Comparison of ENCODE assay signal across 23 cellular contexts in the genomic region with DNA sequence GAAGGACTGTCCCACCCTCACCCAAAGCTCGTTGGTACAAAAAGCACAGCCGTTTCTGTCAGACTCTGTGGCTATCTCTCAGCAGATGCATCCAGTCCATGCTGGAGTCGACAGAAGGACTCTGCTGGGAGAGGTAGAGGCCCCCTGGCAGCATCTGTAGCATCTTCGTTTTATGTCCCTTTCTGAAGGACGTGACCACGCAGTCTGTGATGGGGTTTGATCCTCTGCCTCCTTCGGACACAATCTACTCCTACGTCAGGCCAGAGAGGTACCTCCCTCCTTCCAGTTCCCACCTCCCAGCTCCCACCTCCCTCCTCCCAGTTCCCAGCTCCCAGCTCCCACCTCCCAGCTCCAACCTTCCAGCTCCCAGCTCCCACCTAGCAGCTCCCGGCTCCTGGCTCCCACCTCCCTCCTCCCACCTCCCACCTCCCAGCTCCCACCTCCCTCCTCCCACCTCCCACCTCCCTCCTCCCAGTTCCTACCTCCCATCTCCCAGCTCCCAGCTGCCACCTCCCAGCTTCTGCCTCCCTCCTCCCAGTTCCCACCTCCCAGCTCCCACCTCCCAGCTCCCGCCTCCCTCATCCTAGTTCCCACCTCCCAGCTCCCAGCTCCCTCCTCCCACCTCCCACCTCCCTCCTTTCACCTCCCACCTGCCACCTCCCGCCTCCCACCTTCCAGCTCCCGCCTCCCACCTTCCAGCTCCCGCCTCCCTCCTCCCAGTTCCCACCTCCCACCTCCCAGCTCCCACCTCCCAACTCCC. TPM values are rescaled to one million over a fixed set of nuclear protein-coding genes. Genes with fewer than 3 reads are reported as not detected.
DNase-seq lines count a peak whose midpoint lies in the region; ATAC-seq, FAIRE-seq and TF ChIP-seq lines count a peak whose summit lies in the region.
"Had no signal": no experiment of that assay in that cellular context is flagged by ENCODE, and none has a peak within 500 bp of the region (broad histone marks: within the 10 kb centered on the region; RNA-seq: fewer than 3 reads in every experiment).

No MANE protein-coding gene starts in this region.

- H3K4me1 Mint-ChIP-seq in stimulated activated naive CD8-positive, alpha-beta T cell treated with anti-CD3 and anti-CD28 coated beads, Interleukin-15, amount 100 ng/mL, for 72 hours, result peaks cover 11% of the 10 kb centered on the region

- POLR2A ChIA-PET in Panc1 (lab: Charles Lee), result no interaction called here

- H3K4me3 Mint-ChIP-seq in stimulated activated naive CD8-positive, alpha-beta T cell treated with anti-CD3 and anti-CD28 coated beads, Interleukin-15, amount 100 ng/mL, for 72 hours, result no peak overlapping the region
- H3K4me3 Mint-ChIP-seq: CD4-positive, CD25-positive, alpha-beta regulatory T cell; GM23338; H9; HFFc6 had no signal

- no peaks in the 10 kb centered on the region for H3K4me1 ChIP-seq in Panc1 (ENCODE audit: control insufficient read depth, insufficient read depth, low read length)

- peak; percentile 23 for FAIRE-seq in bronchial epithelial cell (lab: Jason Lieb, UNC)
- FAIRE-seq: HTR-8/SVneo had no signal

- TF ChIP-seq CTCF in Panc1 (IDR thresholded peaks at IDR 0.05), result no peak
- TF ChIP-seq CTCF in bronchial epithelial cell (IDR thresholded peaks at IDR 0.05; ENCODE audit: insufficient read depth, low read length, severe bottlenecking), result no peak

- intact Hi-C loops in Panc1 (cut with micrococcal nuclease; ENCODE audit: unreplicated experiment), result no loop called here

- no peak for DNase-seq in stimulated activated naive CD8-positive, alpha-beta T cell treated with anti-CD3 and anti-CD28 coated beads, Interleukin-15, amount 100 ng/mL, for 72 hours
- no peak for DNase-seq in stimulated activated naive CD8-positive, alpha-beta T cell treated with anti-CD3 and anti-CD28 coated beads, Interleukin-15, Interleukin-2, amounts not matched to agents 100 U/mL and 50 U/mL, for 24 hours
- no peak for DNase-seq in Panc1 (ENCODE audit: low read depth, low spot score)
- DNase-seq in bronchial epithelial cell (ENCODE audit: low read depth), result no peak
- no peak for DNase-seq in kidney glomerular epithelial cell (lab: John Stamatoyannopoulos, UW)
- DNase-seq in MV-4-11 (lab: John Stamatoyannopoulos, UW), result no peak
- DNase-seq: CD4-positive, CD25-positive, alpha-beta regulatory T cell; DMS153; DND-41; H9; HFFc6; IMR-90; NCI-H1105 treated with DMSO at 0.1 percent for 48 hours; NCI-H2029 treated with DMSO at 0.1 percent for 48 hours; NCI-H2227 treated with DMSO at 0.1 percent for 48 hours; NCI-H526 treated with DMSO at 0.1 percent for 48 hours; SHP77 treated with DMSO at 0.1 percent for 48 hours had no signal

- H3K27me3 ChIP-seq in Panc1 (ENCODE audit: control insufficient read depth, insufficient read depth, low read length), result no peaks in the 10 kb centered on the region
- no peaks in the 10 kb centered on the region for H3K27me3 ChIP-seq in bronchial epithelial cell (ENCODE audit: control insufficient read depth, insufficient read depth, low read length)
- H3K27me3 ChIP-seq: BLaER1 had no signal

- H3K27ac Mint-ChIP-seq in stimulated activated naive CD8-positive, alpha-beta T cell treated with anti-CD3 and anti-CD28 coated beads, Interleukin-15, amount 100 ng/mL, for 72 hours, result peak overlapping the region in 1 of 2 donors; percentile 31
- H3K27ac Mint-ChIP-seq: GM23338, HFFc6 had no signal

- H3K9me3 Mint-ChIP-seq in stimulated activated naive CD8-positive, alpha-beta T cell treated with anti-CD3 and anti-CD28 coated beads, Interleukin-15, amount 100 ng/mL, for 72 hours, result no peaks in the 10 kb centered on the region
- H3K9me3 Mint-ChIP-seq: CD4-positive, CD25-positive, alpha-beta regulatory T cell had no signal

- no peak overlapping the region for H3K27ac ChIP-seq in Panc1 (ENCODE audit: low read length)
- H3K27ac ChIP-seq: BLaER1, KMS-11 had no signal

- H3K27me3 Mint-ChIP-seq in stimulated activated naive CD8-positive, alpha-beta T cell treated with anti-CD3 and anti-CD28 coated beads, Interleukin-15, amount 100 ng/mL, for 72 hours, result no peaks in the 10 kb centered on the region
- H3K27me3 Mint-ChIP-seq: CD4-positive, CD25-positive, alpha-beta regulatory T cell had no signal

- no peak overlapping the region for H3K4me3 ChIP-seq in Panc1 (ENCODE audit: low read depth in 2 of 2, low read length in 2 of 2)
- H3K4me3 ChIP-seq in bronchial epithelial cell (ENCODE audit: low read depth, low read length), result no peak overlapping the region
- H3K4me3 ChIP-seq: BLaER1, GM23338 had no signal

- BruUV-seq in Panc1 (replicated peaks; lab: Mats Ljungman, UMichigan), result no TSS peak

- H3K9me3 ChIP-seq in Panc1 (ENCODE audit: control insufficient read depth, insufficient read depth, low read depth, low read length), result no peaks in the 10 kb centered on the region

- H3K36me3 ChIP-seq in Panc1 (ENCODE audit: control insufficient read depth, insufficient read depth, low read length), result peaks cover 3% of the 10 kb centered on the region; the same call in 1 of the 2 replicates
- peaks cover 40% of the 10 kb centered on the region for H3K36me3 ChIP-seq in bronchial epithelial cell (ENCODE audit: control insufficient read depth, insufficient read depth, low read length)

- CTCF ChIA-PET in Panc1 (lab: Charles Lee), result no interaction called here

- peak; percentile 37 for ATAC-seq in stimulated activated naive CD8-positive, alpha-beta T cell treated with anti-CD3 and anti-CD28 coated beads, Interleukin-15, amount 100 ng/mL, for 72 hours
- no peak for ATAC-seq in stimulated activated naive CD8-positive, alpha-beta T cell treated with anti-CD3 and anti-CD28 coated beads, Interleukin-15, Interleukin-2, amounts not matched to agents 100 U/mL and 50 U/mL, for 24 hours
- ATAC-seq in Panc1 (peak; percentile 16), HG03565 (IDR thresholded peaks at IDR 0.05; ENCODE audit: unreplicated experiment) (no peak), GM21723 (IDR thresholded peaks at IDR 0.05; ENCODE audit: unreplicated experiment) (no peak)
- ATAC-seq: GM23338 had no signal

- in situ Hi-C loops in Panc1 (cut with HindIII; ENCODE audit: low pct_unique_long_range_greater_than_20kb, low sequenced_read_pairs), result no loop called here

RNA-seq across cellular contexts. Expression of a gene that starts 11.4 kb away (rescaled TPM):
- total RNA-seq in Panc1 (2021; ENCODE audit: unreplicated experiment), result 8.7 TPM
- 12.0 TPM for polyA plus RNA-seq in Panc1 (2012; ENCODE audit: insufficient read length)
- total RNA-seq in bronchial epithelial cell, result 1.6 and 4.1 TPM in 2 replicates

RNA-seq across cellular contexts. Expression of a gene that starts 15.9 kb away (rescaled TPM):
- total RNA-seq in Panc1 (2021; ENCODE audit: unreplicated experiment) (205 TPM), bronchial epithelial cell (23.7 and 24.5 TPM in 2 replicates)
- polyA plus RNA-seq in Panc1 (2012; ENCODE audit: insufficient read length), result 463 TPM

RNA-seq across cellular contexts. Expression of a gene that starts 33.8 kb away (rescaled TPM):
- total RNA-seq in Panc1 (2021; ENCODE audit: unreplicated experiment) (144 TPM), bronchial epithelial cell (69.5 and 140 TPM in 2 replicates)
- 163 TPM for polyA plus RNA-seq in Panc1 (2012; ENCODE audit: insufficient read length)

RNA-seq across cellular contexts. Expression of a gene that starts 41.3 kb away (rescaled TPM):
- 64.6 TPM for total RNA-seq in Panc1 (2021; ENCODE audit: unreplicated experiment)
- 70.1 TPM for polyA plus RNA-seq in Panc1 (2012; ENCODE audit: insufficient read length)
- total RNA-seq in bronchial epithelial cell, result 62.9 and 80.6 TPM in 2 replicates

Comparison
In these comparisons a context has a peak if more than half of its experiments do, and no peak if none do; other contexts are left out.
1. ATAC-seq: peak in stimulated activated naive CD8-positive, alpha-beta T cell treated with anti-CD3 and anti-CD28 coated beads, Interleukin-15, amount 100 ng/mL, for 72 hours (single experiment) and Panc1 (single experiment); none in stimulated activated naive CD8-positive, alpha-beta T cell treated with anti-CD3 and anti-CD28 coated beads, Interleukin-15, Interleukin-2, amounts not matched to agents 100 U/mL and 50 U/mL, for 24 hours (single experiment), HG03565 (single experiment) and GM21723 (single experiment).